Comparison of ENCODE assay signal across 1 cellular context in genomic region chr4:110501826-110502225, GRCh38.
TF ChIP-seq lines count a peak whose summit lies in the region.

No MANE protein-coding gene starts in this region.

TF ChIP-seq in IMR-90, 13 proteins besides CTCF, POLR2A, EP300 and RAD21:
- TF ChIP-seq RCOR1 (IDR thresholded peaks at IDR 0.05; ENCODE audit: insufficient replicate concordance, low read length): no peak
- no peak for TF ChIP-seq USF2 (IDR thresholded peaks at IDR 0.05; ENCODE audit: low read depth, low read length)
- no peak for TF ChIP-seq ELK1 (IDR thresholded peaks at IDR 0.05; ENCODE audit: borderline replicate concordance, low read depth, low read length)
- TF ChIP-seq SMC3 (IDR thresholded peaks at IDR 0.05; ENCODE audit: low read depth, low read length): no peak
- TF ChIP-seq RFX5 (IDR thresholded peaks at IDR 0.05; ENCODE audit: low read depth, low read length): no peak
- no peak for TF ChIP-seq MAZ (IDR thresholded peaks at IDR 0.05; ENCODE audit: borderline replicate concordance, low read depth, low read length)
- TF ChIP-seq BHLHE40 (IDR thresholded peaks at IDR 0.05; ENCODE audit: low read depth, low read length): no peak
